29 cellular contexts compared by ENCODE assay signal in genomic region chr3:64349531-64349930, GRCh38.
"Had no signal": no experiment of that assay in that cellular context is flagged by ENCODE, and none has a peak within 500 bp of the region (broad histone marks: within the 10 kb centered on the region; RNA-seq: fewer than 3 reads in every experiment).

No MANE protein-coding gene starts in this region.

- FAIRE-seq: islet of Langerhans had no signal

- DNase-seq: activated B cell treated with CpG ODN at 0.5 μM for 24 hours; activated CD4-positive, alpha-beta T cell treated with anti-CD3 and anti-CD28 coated beads, Interleukin-2, amount 50 U/mL, for 4 hours; activated CD8-positive, alpha-beta memory T cell treated with anti-CD3 and anti-CD28 coated beads, Interleukin-2, amount 50 U/mL, for 48 hours; activated naive CD4-positive, alpha-beta T cell; activated T-cell treated with anti-CD3 and anti-CD28 coated beads, Interleukin-2, amount 50 U/mL, for 4 hours; adrenal gland; brain microvascular endothelial cell; caudate nucleus; dermis blood vessel endothelial cell; effector CD8-positive, alpha-beta T cell; erythroblast; foreskin melanocyte; hypothalamus; left colon; mesendoderm; naive thymus-derived CD4-positive, alpha-beta T cell; ovary; right cardiac atrium; stimulated activated CD4-positive, alpha-beta T cell treated with anti-CD3 and anti-CD28 coated beads, Interleukin-12 subunit alpha, Interleukin-12 subunit beta, amount 100 ng/mL, for 4 hours; stomach; T1000; trophoblast cell; uterus had no signal

- ATAC-seq: activated CD4-positive, alpha-beta T cell treated with anti-CD3 and anti-CD28 coated beads for 36 hours; activated T-cell treated with anti-CD3 and anti-CD28 coated beads, Interleukin-2, amount 50 U/mL, for 4 hours; left colon; naive thymus-derived CD4-positive, alpha-beta T cell; right cardiac atrium; stimulated activated effector memory CD8-positive, alpha-beta T cell treated with anti-CD3 and anti-CD28 coated beads, Interleukin-12 subunit alpha, Interleukin-12 subunit beta, amount 100 ng/mL, for 72 hours had no signal

- H3K36me3 ChIP-seq: adrenal gland, ascending aorta, brain microvascular endothelial cell, neutrophil, ovary, prostate gland, stomach, uterus had no signal

- H3K4me1 ChIP-seq: ascending aorta, prostate gland, uterus had no signal

- H3K9me3 ChIP-seq: adrenal gland, ascending aorta, neutrophil, ovary, prostate gland, stomach, uterus had no signal

- H3K4me3 ChIP-seq: adrenal gland, ascending aorta, ovary, prostate gland, stomach, uterus had no signal

- H3K27ac ChIP-seq: adrenal gland, ascending aorta, brain microvascular endothelial cell, neutrophil, ovary, prostate gland, uterus had no signal

- H3K27me3 ChIP-seq: adrenal gland, ascending aorta, brain microvascular endothelial cell, neutrophil, ovary, stomach, uterus had no signal
